Comparison of ENCODE assay signal across 31 cellular contexts in the genomic region with DNA sequence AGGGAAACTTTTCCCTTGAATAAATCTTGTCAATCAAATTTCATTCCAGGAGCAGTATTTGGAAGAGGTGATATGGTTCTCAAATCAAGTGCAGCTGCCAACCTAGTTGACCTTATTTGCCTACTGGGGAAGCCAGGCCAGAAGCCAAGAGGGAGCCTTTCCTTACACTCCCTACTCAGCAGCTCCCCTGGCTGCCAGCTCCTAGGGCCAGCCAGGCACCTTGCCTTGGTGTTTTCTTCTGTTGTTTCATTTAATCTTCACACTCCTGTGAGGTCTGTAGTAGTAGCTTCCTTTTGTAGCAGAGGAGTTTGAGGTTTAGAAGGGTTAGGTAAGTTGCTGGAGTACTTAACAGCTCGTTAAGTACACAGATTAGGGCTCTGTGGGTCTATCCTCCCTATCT. TPM values are rescaled to one million over a fixed set of nuclear protein-coding genes. Genes with fewer than 3 reads are reported as not detected.
DNase-seq lines count a peak whose midpoint lies in the region; ATAC-seq and TF ChIP-seq lines count a peak whose summit lies in the region.
"Had no signal": no experiment of that assay in that cellular context is flagged by ENCODE, and none has a peak within 500 bp of the region (broad histone marks: within the 10 kb centered on the region; RNA-seq: fewer than 3 reads in every experiment).

No MANE protein-coding gene starts in this region.

- no peak overlapping the region for H2BK15ac ChIP-seq in mesendoderm (replicated peaks; ENCODE audit: low read depth)

- no peak overlapping the region for H3K23ac ChIP-seq in mesendoderm (ENCODE audit: low read length)

- no peak overlapping the region for H3K4ac ChIP-seq in mesendoderm (ENCODE audit: low read depth, low read length)

- H3K9me3 ChIP-seq in heart left ventricle (no peaks in the 10 kb centered on the region), upper lobe of right lung (no peaks in the 10 kb centered on the region)
- H3K9me3 ChIP-seq: esophagus squamous epithelium, gastroesophageal sphincter, transverse colon had no signal

- no peak overlapping the region for H4K5ac ChIP-seq in mesendoderm (ENCODE audit: low read length)

- no peak overlapping the region for H2BK120ac ChIP-seq in mesendoderm (ENCODE audit: low read depth, low read length)

- H3K27ac ChIP-seq in heart left ventricle (peak overlapping the region in 3 of 12 donors; percentile 26 to 54 (median 41)), mesendoderm (ENCODE audit: low read depth, low read length) (no peak overlapping the region), upper lobe of right lung (no peak overlapping the region)
- H3K27ac ChIP-seq: esophagus squamous epithelium, gastroesophageal sphincter, SK-N-MC, transverse colon had no signal

- no peaks in the 10 kb centered on the region for H3K9me3 Mint-ChIP-seq in activated naive CD8-positive, alpha-beta T cell treated with anti-CD3 and anti-CD28 coated beads, Interleukin-2, amount 50 U/mL, for 24 hours
- H3K9me3 Mint-ChIP-seq in activated naive CD8-positive, alpha-beta T cell treated with anti-CD3 and anti-CD28 coated beads for 36 hours, result no peaks in the 10 kb centered on the region
- no peaks in the 10 kb centered on the region for H3K9me3 Mint-ChIP-seq in activated T-helper 17 cell treated with anti-CD3 and anti-CD28 coated beads, Interleukin-2, amount 50 U/mL, for 72 hours
- H3K9me3 Mint-ChIP-seq: CD8-positive, alpha-beta T cell; memory B cell had no signal

- TF ChIP-seq POLR2A in heart left ventricle (IDR thresholded peaks at IDR 0.05), result no peak

- no peak overlapping the region for H3K4me3 Mint-ChIP-seq in activated naive CD8-positive, alpha-beta T cell treated with anti-CD3 and anti-CD28 coated beads, Interleukin-2, amount 50 U/mL, for 24 hours
- H3K4me3 Mint-ChIP-seq in activated naive CD8-positive, alpha-beta T cell treated with anti-CD3 and anti-CD28 coated beads for 36 hours, result no peak overlapping the region
- H3K4me3 Mint-ChIP-seq in activated T-helper 17 cell treated with anti-CD3 and anti-CD28 coated beads, Interleukin-2, amount 50 U/mL, for 72 hours, result no peak overlapping the region
- H3K4me3 Mint-ChIP-seq: activated CD4-positive, alpha-beta T cell treated with anti-CD3 and anti-CD28 coated beads for 36 hours; CD8-positive, alpha-beta T cell; memory B cell; naive thymus-derived CD4-positive, alpha-beta T cell; T-helper 17 cell had no signal

- H2BK5ac ChIP-seq in mesendoderm (ENCODE audit: low read length), result no peak overlapping the region

- H3K4me1 ChIP-seq in heart left ventricle, result peaks cover 0 to 15% (median 0%) of the 10 kb centered on the region in 12 donors
- H3K4me1 ChIP-seq in mesendoderm (ENCODE audit: control insufficient read depth, low read depth, low read length), result peaks cover 4% of the 10 kb centered on the region
- peaks cover 7% of the 10 kb centered on the region for H3K4me1 ChIP-seq in upper lobe of right lung
- H3K4me1 ChIP-seq: gastroesophageal sphincter, transverse colon had no signal

- peaks cover 0 to 36% (median 17%) of the 10 kb centered on the region in 9 donors for H3K36me3 ChIP-seq in heart left ventricle
- peaks cover 1% of the 10 kb centered on the region for H3K36me3 ChIP-seq in mesendoderm (ENCODE audit: control insufficient read depth, insufficient read depth, low read length)
- H3K36me3 ChIP-seq in upper lobe of right lung, result no peaks in the 10 kb centered on the region

- H3K36me3 Mint-ChIP-seq in activated naive CD8-positive, alpha-beta T cell treated with anti-CD3 and anti-CD28 coated beads, Interleukin-2, amount 50 U/mL, for 24 hours (ENCODE audit: low read depth), result peaks cover 45% of the 10 kb centered on the region
- H3K36me3 Mint-ChIP-seq in activated naive CD8-positive, alpha-beta T cell treated with anti-CD3 and anti-CD28 coated beads for 36 hours, result peaks cover 32% of the 10 kb centered on the region
- peaks cover 64% of the 10 kb centered on the region for H3K36me3 Mint-ChIP-seq in activated T-helper 17 cell treated with anti-CD3 and anti-CD28 coated beads, Interleukin-2, amount 50 U/mL, for 72 hours (ENCODE audit: low read depth)

- H3K27me3 ChIP-seq in heart left ventricle (no peaks in the 10 kb centered on the region), mesendoderm (ENCODE audit: insufficient read depth, low read length, poor library complexity) (no peaks in the 10 kb centered on the region), upper lobe of right lung (no peaks in the 10 kb centered on the region)
- H3K27me3 ChIP-seq: esophagus squamous epithelium, gastroesophageal sphincter, transverse colon had no signal

- no peak for ATAC-seq in activated naive CD8-positive, alpha-beta T cell treated with anti-CD3 and anti-CD28 coated beads, Interleukin-2, amount 50 U/mL, for 24 hours
- ATAC-seq in heart left ventricle, result peak; percentile 86 to 93 (median 90)
- ATAC-seq in upper lobe of right lung, result peak; percentile 83
- ATAC-seq in GM21360 (IDR thresholded peaks at IDR 0.05; ENCODE audit: unreplicated experiment), result no peak
- no peak for ATAC-seq in activated T-helper 17 cell treated with anti-CD3 and anti-CD28 coated beads, Interleukin-2, amount 50 U/mL, for 72 hours (replicated peaks)
- ATAC-seq: activated CD4-positive, alpha-beta T cell treated with anti-CD3 and anti-CD28 coated beads for 36 hours; CD8-positive, alpha-beta T cell; gastroesophageal sphincter; naive thymus-derived CD4-positive, alpha-beta T cell; T-helper 17 cell had no signal

- H3K79me2 ChIP-seq in mesendoderm (ENCODE audit: control insufficient read depth, insufficient read depth, low read length), result no peaks in the 10 kb centered on the region

- WGBS in heart left ventricle, 4 donors, result 48 to 82% (median 65%) methylated on average over 1 of the region's 1 CpG
- no CpG with 5 or more reads among the region's 1 CpG for WGBS in mesendoderm (ENCODE audit: extremely low coverage, insufficient coverage, low lambda C conversion rate)

- H4K8ac ChIP-seq in mesendoderm (ENCODE audit: low read depth, low read length), result no peak overlapping the region

- H3K27ac Mint-ChIP-seq in activated naive CD8-positive, alpha-beta T cell treated with anti-CD3 and anti-CD28 coated beads, Interleukin-2, amount 50 U/mL, for 24 hours, result peak overlapping the region; percentile 31
- no peak overlapping the region for H3K27ac Mint-ChIP-seq in activated naive CD8-positive, alpha-beta T cell treated with anti-CD3 and anti-CD28 coated beads for 36 hours
- no peak overlapping the region for H3K27ac Mint-ChIP-seq in activated T-helper 17 cell treated with anti-CD3 and anti-CD28 coated beads, Interleukin-2, amount 50 U/mL, for 72 hours
- H3K27ac Mint-ChIP-seq: activated CD4-positive, alpha-beta T cell treated with anti-CD3 and anti-CD28 coated beads for 36 hours; CD8-positive, alpha-beta T cell; memory B cell; naive thymus-derived CD4-positive, alpha-beta T cell; T-helper 17 cell had no signal

- H3K4me3 ChIP-seq in heart left ventricle, result no peak overlapping the region
- H3K4me3 ChIP-seq in mesendoderm (ENCODE audit: low read length), result no peak overlapping the region
- H3K4me3 ChIP-seq in upper lobe of right lung, result no peak overlapping the region
- H3K4me3 ChIP-seq: esophagus squamous epithelium, gastroesophageal sphincter, SK-N-MC, transverse colon had no signal

- intact Hi-C loops in heart left ventricle (cut with DNase I), result no loop called here
- intact Hi-C loops in upper lobe of right lung (cut with DNase I), result no loop called here

- peak in 7 of 12 donors; percentile 1 to 51 (median 43) for TF ChIP-seq CTCF in heart left ventricle (IDR thresholded peaks at IDR 0.05)
- peak; percentile 17 for TF ChIP-seq CTCF in upper lobe of right lung (IDR thresholded peaks at IDR 0.05)

- H3K18ac ChIP-seq in mesendoderm (ENCODE audit: low read length), result no peak overlapping the region

- H3K9ac ChIP-seq in mesendoderm (ENCODE audit: low read length), result no peak overlapping the region

- no peaks in the 10 kb centered on the region for H3K4me1 Mint-ChIP-seq in activated naive CD8-positive, alpha-beta T cell treated with anti-CD3 and anti-CD28 coated beads, Interleukin-2, amount 50 U/mL, for 24 hours
- no peaks in the 10 kb centered on the region for H3K4me1 Mint-ChIP-seq in activated naive CD8-positive, alpha-beta T cell treated with anti-CD3 and anti-CD28 coated beads for 36 hours
- H3K4me1 Mint-ChIP-seq in activated T-helper 17 cell treated with anti-CD3 and anti-CD28 coated beads, Interleukin-2, amount 50 U/mL, for 72 hours, result no peaks in the 10 kb centered on the region
- H3K4me1 Mint-ChIP-seq: activated CD4-positive, alpha-beta T cell treated with anti-CD3 and anti-CD28 coated beads for 36 hours; memory B cell; naive thymus-derived CD4-positive, alpha-beta T cell; T-helper 17 cell had no signal

- no peak overlapping the region for H3K56ac ChIP-seq in mesendoderm (ENCODE audit: low read length)

- DNase-seq in activated naive CD8-positive, alpha-beta T cell treated with anti-CD3 and anti-CD28 coated beads, Interleukin-2, amount 50 U/mL, for 24 hours, result no peak
- DNase-seq in activated naive CD8-positive, alpha-beta T cell treated with anti-CD3 and anti-CD28 coated beads for 36 hours, result no peak
- DNase-seq in heart left ventricle, result peak in 4 of 5 donors; percentile 43 to 81 (median 59)
- DNase-seq in mesendoderm, result peak; percentile 90
- no peak for DNase-seq in upper lobe of right lung
- no peak for DNase-seq in amygdala (lab: John Stamatoyannopoulos, UW)
- DNase-seq: activated CD4-positive, alpha-beta T cell treated with anti-CD3 and anti-CD28 coated beads for 36 hours; activated CD8-positive, alpha-beta memory T cell treated with anti-CD3 and anti-CD28 coated beads for 24 hours; activated gamma-delta T cell treated with Interleukin-2 at 50 U/mL for 16 hours; activated T-cell treated with anti-CD3 and anti-CD28 coated beads, Interleukin-2, amount 50 U/mL, for 1 hour; AML-193; CD8-positive, alpha-beta T cell; cortex of kidney; DMS53; esophagus squamous epithelium; GF-D8; H7; Kasumi-1; naive thymus-derived CD4-positive, alpha-beta T cell; NCI-H1092 treated with DMSO at 0.1 percent for 48 hours; NCI-H1930; RPMI8226; T-helper 17 cell; transverse colon had no signal

- no peak overlapping the region for H2AK5ac ChIP-seq in mesendoderm (ENCODE audit: low read length)

- H3K79me1 ChIP-seq in mesendoderm (ENCODE audit: low read length), result no peaks in the 10 kb centered on the region

- H3K27me3 Mint-ChIP-seq in activated naive CD8-positive, alpha-beta T cell treated with anti-CD3 and anti-CD28 coated beads, Interleukin-2, amount 50 U/mL, for 24 hours, result no peaks in the 10 kb centered on the region
- no peaks in the 10 kb centered on the region for H3K27me3 Mint-ChIP-seq in activated naive CD8-positive, alpha-beta T cell treated with anti-CD3 and anti-CD28 coated beads for 36 hours
- H3K27me3 Mint-ChIP-seq in activated T-helper 17 cell treated with anti-CD3 and anti-CD28 coated beads, Interleukin-2, amount 50 U/mL, for 72 hours, result no peaks in the 10 kb centered on the region
- H3K27me3 Mint-ChIP-seq: activated CD4-positive, alpha-beta T cell treated with anti-CD3 and anti-CD28 coated beads for 36 hours; memory B cell; naive thymus-derived CD4-positive, alpha-beta T cell; T-helper 17 cell had no signal

- H3K4me2 ChIP-seq in mesendoderm (ENCODE audit: low read length), result no peak overlapping the region

RNA-seq across cellular contexts. Expression of gene MKRN2OS, which starts 22.6 kb away (rescaled TPM):
- total RNA-seq in activated naive CD8-positive, alpha-beta T cell treated with anti-CD3 and anti-CD28 coated beads for 36 hours, result not detected
- total RNA-seq in heart left ventricle (10 to 100 TPM in 1 of 9 donors, 1 to 10 TPM in 4, under 1 TPM in 1, not detected in 3; 0.42 to 11.4 (median 1.7) TPM), upper lobe of right lung (not detected)
- 1 to 10 TPM in 1 of 2 donors, not detected in 1; 1.1 TPM for polyA plus RNA-seq in heart left ventricle
- 0.13 TPM for polyA plus RNA-seq in mesendoderm (2013, experiment 1 of 2)
- polyA plus RNA-seq in mesendoderm (2013, experiment 2 of 2), result 0.04 TPM
- total RNA-seq in activated T-helper 17 cell treated with anti-CD3 and anti-CD28 coated beads, Interleukin-2, amount 50 U/mL, for 72 hours, result not detected
- total RNA-seq: A172; activated CD4-positive, alpha-beta T cell treated with anti-CD3 and anti-CD28 coated beads for 36 hours; CD8-positive, alpha-beta T cell; H7; naive thymus-derived CD4-positive, alpha-beta T cell; osteocyte; T-helper 17 cell had no signal
- polyA plus RNA-seq: naive thymus-derived CD4-positive, alpha-beta T cell had no signal

RNA-seq across cellular contexts. Expression of gene MKRN2, which starts 34.2 kb away (rescaled TPM):
- total RNA-seq in activated naive CD8-positive, alpha-beta T cell treated with anti-CD3 and anti-CD28 coated beads for 36 hours, result 10 to 100 TPM; 27.8 to 29.2 TPM
- total RNA-seq in heart left ventricle, result 10 to 100 TPM; 27.6 to 42.2 (median 32.9) TPM
- polyA plus RNA-seq in heart left ventricle, result 10 to 100 TPM; 23.2 to 33.9 TPM
- 9.6 TPM for polyA plus RNA-seq in mesendoderm (2013, experiment 1 of 2)
- 9.5 TPM for polyA plus RNA-seq in mesendoderm (2013, experiment 2 of 2)
- 23.4 TPM for total RNA-seq in upper lobe of right lung
- 10 to 100 TPM; 17.2 to 25.8 TPM for total RNA-seq in activated T-helper 17 cell treated with anti-CD3 and anti-CD28 coated beads, Interleukin-2, amount 50 U/mL, for 72 hours

RNA-seq across cellular contexts. Expression of gene TSEN2, which starts 38.4 kb away (rescaled TPM):
- 10 to 100 TPM; 24.7 to 29.7 TPM for total RNA-seq in activated naive CD8-positive, alpha-beta T cell treated with anti-CD3 and anti-CD28 coated beads for 36 hours
- total RNA-seq in heart left ventricle (10 to 100 TPM; 14.3 to 21.6 (median 18.4) TPM), upper lobe of right lung (16.0 TPM)
- polyA plus RNA-seq in heart left ventricle, result 10 to 100 TPM; 17.6 to 22.3 TPM
- 15.6 TPM for polyA plus RNA-seq in mesendoderm (2013, experiment 1 of 2)
- polyA plus RNA-seq in mesendoderm (2013, experiment 2 of 2), result 15.5 TPM
- total RNA-seq in activated T-helper 17 cell treated with anti-CD3 and anti-CD28 coated beads, Interleukin-2, amount 50 U/mL, for 72 hours, result 10 to 100 TPM in 1 of 2 donors, 1 to 10 TPM in 1; 8.9 to 20.2 TPM

Comparison
In these comparisons a context has a peak if more than half of its experiments do, and no peak if none do; other contexts are left out.
1. ATAC-seq: peak in heart left ventricle (4 of 4) and upper lobe of right lung (single experiment); none in activated naive CD8-positive, alpha-beta T cell treated with anti-CD3 and anti-CD28 coated beads, Interleukin-2, amount 50 U/mL, for 24 hours (single experiment), GM21360 (single experiment) and activated T-helper 17 cell treated with anti-CD3 and anti-CD28 coated beads, Interleukin-2, amount 50 U/mL, for 72 hours (single experiment).
2. DNase-seq: peak in heart left ventricle (4 of 5) and mesendoderm (single experiment); none in activated naive CD8-positive, alpha-beta T cell treated with anti-CD3 and anti-CD28 coated beads, Interleukin-2, amount 50 U/mL, for 24 hours (single experiment), activated naive CD8-positive, alpha-beta T cell treated with anti-CD3 and anti-CD28 coated beads for 36 hours (single experiment), upper lobe of right lung (single experiment) and amygdala (0 of 56).